In genomic region chr9:121640486-121641227, GRCh38 we compare ENCODE assay signal across 18 cellular contexts. TPM values are rescaled to one million over a fixed set of nuclear protein-coding genes. Genes with fewer than 3 reads are reported as not detected.
DNase-seq lines count a peak whose midpoint lies in the region; ATAC-seq, FAIRE-seq and TF ChIP-seq lines count a peak whose summit lies in the region.
"Had no signal": no experiment of that assay in that cellular context is flagged by ENCODE, and none has a peak within 500 bp of the region (broad histone marks: within the 10 kb centered on the region; RNA-seq: fewer than 3 reads in every experiment).

No MANE protein-coding gene starts in this region.

- CTCF ChIA-PET in RWPE1 (lab: Yijun Ruan, JAX): interaction anchor here (0.6 to 1.3 kb wide), 6 partner anchors 10 to 46 kb away, joined by 3 to 6 read pairs (median 4); no protein-coding TSS in a partner anchor

- peak overlapping the region; percentile 15 for H3K27ac Mint-ChIP-seq in nephron progenitor cell
- H3K27ac Mint-ChIP-seq: stimulated activated memory B cell treated with anti-CD40 and anti-IgM and Interleukin-4, amounts not matched to agents 10 μg/mL and 1 μg/mL and 100 μg/mL, for 72 hours had no signal

- intact Hi-C loops in heart right ventricle (cut with DNase I): loop anchor here in 6 of 10 donors (2.0 to 10.0 kb wide), 7 partner anchors 42 to 352 kb away; no protein-coding TSS in a partner anchor

- H3K27ac ChIP-seq in RWPE1 (peak overlapping the region; percentile 94), heart right ventricle (peak overlapping the region in 9 of 10 donors; percentile 32 to 79 (median 47)), temporal lobe (ENCODE audit: low read depth, low read length) (peak overlapping the region; percentile 92)
- H3K27ac ChIP-seq: tibial nerve had no signal

- no peak for FAIRE-seq in RCC 7860 (lab: Jason Lieb, UNC)
- FAIRE-seq: GM18507, keratinocyte had no signal

- H3K27me3 ChIP-seq in heart right ventricle: no peaks in the 10 kb centered on the region
- H3K27me3 ChIP-seq: tibial nerve had no signal

- no peak overlapping the region for H3K4me3 Mint-ChIP-seq in nephron progenitor cell
- H3K4me3 Mint-ChIP-seq: mesothelial cell of epicardium; neural crest cell; stimulated activated memory B cell treated with anti-CD40 and anti-IgM and Interleukin-4, amounts not matched to agents 10 μg/mL and 1 μg/mL and 100 μg/mL, for 72 hours had no signal

- TF ChIP-seq CTCF in RWPE1 (conservative IDR thresholded peaks at IDR 0.05; ENCODE audit: low read depth): no peak
- TF ChIP-seq CTCF in heart right ventricle (IDR thresholded peaks at IDR 0.05): no peak
- TF ChIP-seq CTCF in nephron progenitor cell (IDR thresholded peaks at IDR 0.05): no peak

- WGBS in heart right ventricle, 2 donors: 54 to 60% methylated on average over 2 of the region's 2 CpGs

- H3K27me3 Mint-ChIP-seq in nephron progenitor cell (ENCODE audit: low read depth, poor library complexity): peaks cover 4% of the 10 kb centered on the region

- peak in 7 of 8 donors; percentile 19 to 63 (median 43) for ATAC-seq in heart right ventricle
- no peak for ATAC-seq in GM19035 (IDR thresholded peaks at IDR 0.05; ENCODE audit: unreplicated experiment)
- ATAC-seq: stimulated activated memory B cell treated with anti-CD40 and anti-IgM and Interleukin-4, amounts not matched to agents 10 μg/mL and 1 μg/mL and 100 μg/mL, for 72 hours had no signal

- H3K9me3 Mint-ChIP-seq in nephron progenitor cell: no peaks in the 10 kb centered on the region
- H3K9me3 Mint-ChIP-seq: mesothelial cell of epicardium; neural crest cell; stimulated activated memory B cell treated with anti-CD40 and anti-IgM and Interleukin-4, amounts not matched to agents 10 μg/mL and 1 μg/mL and 100 μg/mL, for 72 hours had no signal

- peaks cover 18 to 90% (median 61%) of the 10 kb centered on the region in 9 donors for H3K4me1 ChIP-seq in heart right ventricle
- H3K4me1 ChIP-seq: Caco-2 had no signal

- H3K36me3 ChIP-seq in heart right ventricle: no peaks in the 10 kb centered on the region
- H3K36me3 ChIP-seq: tibial nerve had no signal

- POLR2A ChIA-PET in RWPE1 (lab: Yijun Ruan, JAX; ENCODE audit: low non-redundant PET): no interaction called here

- H3K9me3 ChIP-seq in heart right ventricle: no peaks in the 10 kb centered on the region
- H3K9me3 ChIP-seq: Caco-2 had no signal

- H3K4me1 Mint-ChIP-seq in nephron progenitor cell: peaks cover 89% of the 10 kb centered on the region

- no peak overlapping the region for H3K4me3 ChIP-seq in heart right ventricle
- H3K4me3 ChIP-seq: tibial nerve had no signal

- no peak for DNase-seq in RWPE1 (ENCODE audit: low spot score)
- no peak for DNase-seq in heart right ventricle
- no peak for DNase-seq in nephron progenitor cell
- no peak for DNase-seq in RCC 7860 (ENCODE audit: low spot score)
- no peak for DNase-seq in DMS53 (lab: John Stamatoyannopoulos, UW)
- no peak for DNase-seq in MV-4-11 (lab: John Stamatoyannopoulos, UW)
- DNase-seq: activated CD4-positive, alpha-beta T cell treated with anti-CD3 and anti-CD28 coated beads for 4 hours; activated gamma-delta T cell; GOT3 had no signal

- H3K36me3 Mint-ChIP-seq in nephron progenitor cell (ENCODE audit: low read depth): no peaks in the 10 kb centered on the region
- H3K36me3 Mint-ChIP-seq: mesothelial cell of epicardium; stimulated activated memory B cell treated with anti-CD40 and anti-IgM and Interleukin-4, amounts not matched to agents 10 μg/mL and 1 μg/mL and 100 μg/mL, for 72 hours had no signal

RNA-seq across cellular contexts. Expression of gene DAB2IP, which starts 10.8 kb away (rescaled TPM):
- total RNA-seq in heart right ventricle: 10 to 100 TPM; 48.1 to 71.1 (median 56.5) TPM
- polyA plus RNA-seq in heart right ventricle: 10 to 100 TPM; 18.1 to 36.5 TPM
- 16.5 TPM for total RNA-seq in temporal lobe
